Comparison of ENCODE assay signal across 22 cellular contexts in genomic region chr20:45366192-45366591, GRCh38. TPM values are rescaled to one million over a fixed set of nuclear protein-coding genes. Genes with fewer than 3 reads are reported as not detected.
"Had no signal": no experiment of that assay in that cellular context is flagged by ENCODE, and none has a peak within 500 bp of the region (broad histone marks: within the 10 kb centered on the region; RNA-seq: fewer than 3 reads in every experiment).

No MANE protein-coding gene starts in this region.

- H3K27me3 ChIP-seq: SJSA1 had no signal

- H3K27ac ChIP-seq: SJSA1, SK-N-MC had no signal

- DNase-seq: KBM-7, MV-4-11, NCI-H1048, NCI-H1105, NCI-H1417, NCI-H1436 treated with DMSO at 0.1 percent for 48 hours, NCI-H1694 treated with DMSO at 0.1 percent for 48 hours, NCI-H1930, NCI-H2081, NCI-H2107, NCI-H2227 treated with DMSO at 0.1 percent for 48 hours, NCI-H524, NCI-H526 treated with DMSO at 0.1 percent for 48 hours, NCI-H774, Right ventricle myocardium superior, RPMI8226, SIG-M5 had no signal

- H3K9me3 ChIP-seq: SJSA1 had no signal

- H3K4me3 ChIP-seq: SJSA1, SK-N-MC had no signal

RNA-seq across cellular contexts. Expression of gene TP53TG5, which starts 11.9 kb away (rescaled TPM):
- total RNA-seq: LHCN-M2, MCF 10A, NCI-H460, SJSA1 had no signal
